Comparison of ENCODE assay signal across 7 cellular contexts in genomic region chr11:33687733-33688479, GRCh38. TPM values are rescaled to one million over a fixed set of nuclear protein-coding genes. Genes with fewer than 3 reads are reported as not detected.
DNase-seq lines count a peak whose midpoint lies in the region; ATAC-seq, FAIRE-seq and TF ChIP-seq lines count a peak whose summit lies in the region.

No MANE protein-coding gene starts in this region.

- H3K27ac ChIP-seq in DND-41 (ENCODE audit: low read length), result no peak overlapping the region
- H3K27ac ChIP-seq in K562 (ENCODE audit: extremely low read depth, low read depth, low read length), result no peak overlapping the region

- intact Hi-C loops in K562 (cut with micrococcal nuclease), result loop anchor here (1.0 to 2.0 kb wide), 3 partner anchors 145 to 521 kb away; no protein-coding TSS in a partner anchor
- intact Hi-C loops in activated T-helper 1 cell treated with anti-CD3 and anti-CD28 coated beads, Interleukin-12 subunit alpha, Interleukin-12 subunit beta, Interleukin-2, Interleukin-4 antibody, amounts not matched to agents 30 ng/mL and 10 ng/mL and 1 ng/mL, durations not matched to agents 14 hours and 24 hours and 36 hours (cut with micrococcal nuclease), result loop anchor here (1.0 kb wide), 1 partner anchor 326 kb away; no protein-coding TSS in a partner anchor

- peaks cover 4% of the 10 kb centered on the region for H3K9me3 Mint-ChIP-seq in activated T-helper 1 cell treated with anti-CD3 and anti-CD28 coated beads, Interleukin-12 subunit alpha, Interleukin-12 subunit beta, Interleukin-2, Interleukin-4 antibody, amounts not matched to agents 30 ng/mL and 10 ng/mL and 1 ng/mL, durations not matched to agents 14 hours and 24 hours and 36 hours

- in situ Hi-C loops in K562 (cut with MboI), result loop anchor here (5.0 kb wide), 2 partner anchors 146 to 326 kb away; no protein-coding TSS in a partner anchor

- H3K4me1 ChIP-seq in DND-41 (ENCODE audit: insufficient read depth, low read length) (no peaks in the 10 kb centered on the region), K562 (replicated peaks in 1 of 2; ENCODE audit: control insufficient read depth in 2 of 2, insufficient read depth in 2 of 2, low read length in 2 of 2) (peaks cover 5 to 10% of the 10 kb centered on the region in 2 experiments; a peak in 4 of 5 replicates)

- no peaks in the 10 kb centered on the region for H3K36me3 ChIP-seq in DND-41 (ENCODE audit: insufficient read depth, low read length)
- no peaks in the 10 kb centered on the region for H3K36me3 ChIP-seq in K562 (ENCODE audit: control insufficient read depth, insufficient read depth, low read length)

- no TSS peak for BruUV-seq in K562 (replicated peaks; lab: Mats Ljungman, UMichigan)

- H3K9me1 ChIP-seq in K562 (ENCODE audit: control insufficient read depth, insufficient read depth, low read length), result no peaks in the 10 kb centered on the region

- H3K9me3 ChIP-seq in DND-41 (ENCODE audit: insufficient read depth, low read length, severe bottlenecking), result no peaks in the 10 kb centered on the region
- H3K9me3 ChIP-seq in K562 (replicated peaks; ENCODE audit: control insufficient read depth, insufficient read depth, low read depth, low read length), result no peaks in the 10 kb centered on the region

- FAIRE-seq in K562 (lab: Jason Lieb, UNC), result peak; percentile 94

- POLR2A ChIA-PET in HEK293T (lab: Yijun Ruan, JAX) (no interaction called here), K562 (lab: Yijun Ruan, JAX) (interaction anchor here (0.6 kb wide), 1 partner anchor 297 kb away, joined by 3 read pairs; no protein-coding TSS in a partner anchor)

- TF ChIP-seq POLR2A in K562 (conservative IDR thresholded peaks at IDR 0.05), result no peak

- no peak for TF ChIP-seq EP300 in K562 (IDR thresholded peaks at IDR 0.05; ENCODE audit: low read length)

- H4K20me1 ChIP-seq in DND-41 (ENCODE audit: insufficient read depth, low read length), result no peaks in the 10 kb centered on the region
- H4K20me1 ChIP-seq in K562 (replicated peaks; ENCODE audit: control insufficient read depth, insufficient read depth, low read length), result no peaks in the 10 kb centered on the region

- peak; percentile 70 to 94 for TF ChIP-seq RAD21 in K562 (CRISPR knock-in tag; conservative IDR thresholded peaks at IDR 0.05 in 1 of 2, IDR thresholded peaks at IDR 0.05 in 1 of 2)

- ATAC-seq in DND-41 (ENCODE audit: insufficient read depth, low read depth), result peak; percentile 44; the same call in 1 of the 3 replicates
- ATAC-seq in K562, result peak; percentile 80
- ATAC-seq in GM21447 (IDR thresholded peaks at IDR 0.05; ENCODE audit: unreplicated experiment), result no peak

- peaks cover 1% of the 10 kb centered on the region for H3K27me3 ChIP-seq in DND-41 (ENCODE audit: insufficient read depth, low read length, poor library complexity)
- peaks cover 3 to 18% of the 10 kb centered on the region in 2 experiments; a peak in 4 of 5 replicates for H3K27me3 ChIP-seq in K562 (ENCODE audit: control insufficient read depth in 2 of 2, insufficient read depth in 2 of 2, low read length in 2 of 2)

- H3K4me1 Mint-ChIP-seq in activated T-helper 1 cell treated with anti-CD3 and anti-CD28 coated beads, Interleukin-12 subunit alpha, Interleukin-12 subunit beta, Interleukin-2, Interleukin-4 antibody, amounts not matched to agents 30 ng/mL and 10 ng/mL and 1 ng/mL, durations not matched to agents 14 hours and 24 hours and 36 hours (ENCODE audit: low read depth), result no peaks in the 10 kb centered on the region

- H3K9ac ChIP-seq in DND-41 (ENCODE audit: low read depth, low read length) (no peak overlapping the region), K562 (ENCODE audit: insufficient read depth in 1 of 2, low read depth in 2 of 2, low read length in 2 of 2) (no peak overlapping the region)

- H3K27me3 Mint-ChIP-seq in activated T-helper 1 cell treated with anti-CD3 and anti-CD28 coated beads, Interleukin-12 subunit alpha, Interleukin-12 subunit beta, Interleukin-2, Interleukin-4 antibody, amounts not matched to agents 30 ng/mL and 10 ng/mL and 1 ng/mL, durations not matched to agents 14 hours and 24 hours and 36 hours (ENCODE audit: insufficient read depth), result peaks cover 9% of the 10 kb centered on the region

- DNase-seq in DND-41 (peak; percentile 36), HEK293T (ENCODE audit: extremely low spot score) (peak; percentile 68), NCI-H2227 treated with DMSO at 0.1 percent for 48 hours (lab: John Stamatoyannopoulos, UW) (peak; percentile 67), K562 (ENCODE audit: extremely low read depth in 1 of 4, low spot score in 3 of 4) (peak; percentile 40 to 72 (median 59)), kidney tubule cell (ENCODE audit: low spot score) (peak; percentile 68)
- no peak for DNase-seq in activated T-helper 1 cell treated with anti-CD3 and anti-CD28 coated beads, Interleukin-12 subunit alpha, Interleukin-12 subunit beta, Interleukin-2, Interleukin-4 antibody, amounts not matched to agents 30 ng/mL and 10 ng/mL and 1 ng/mL, durations not matched to agents 14 hours and 24 hours and 36 hours (ENCODE audit: low spot score)

- TF ChIP-seq CTCF in DND-41 (IDR thresholded peaks at IDR 0.05; ENCODE audit: borderline replicate concordance, extremely low read depth, low read length, poor library complexity, severe bottlenecking) (peak; percentile 72), K562 (IDR thresholded peaks at IDR 0.05 in 2 of 3, conservative IDR thresholded peaks at IDR 0.05 in 1 of 3; ENCODE audit: insufficient read depth in 2 of 3, low read depth in 1 of 3, low read length in 3 of 3) (peak; percentile 77 to 89 (median 79))

- no peak overlapping the region for H3K4me3 Mint-ChIP-seq in activated T-helper 1 cell treated with anti-CD3 and anti-CD28 coated beads, Interleukin-12 subunit alpha, Interleukin-12 subunit beta, Interleukin-2, Interleukin-4 antibody, amounts not matched to agents 30 ng/mL and 10 ng/mL and 1 ng/mL, durations not matched to agents 14 hours and 24 hours and 36 hours

- no peak overlapping the region for H3K4me2 ChIP-seq in DND-41 (ENCODE audit: insufficient read depth, low read length)
- H3K4me2 ChIP-seq in K562 (ENCODE audit: insufficient read depth, low read length), result no peak overlapping the region

- no peak overlapping the region for H3K4me3 ChIP-seq in DND-41 (ENCODE audit: low read depth in 1 of 2, low read length in 2 of 2)
- H3K4me3 ChIP-seq in K562, result no peak overlapping the region

- H2AFZ ChIP-seq in DND-41 (ENCODE audit: low read depth, low read length) (no peak overlapping the region), K562 (ENCODE audit: low read depth, low read length) (no peak overlapping the region)

- H3K27ac Mint-ChIP-seq in activated T-helper 1 cell treated with anti-CD3 and anti-CD28 coated beads, Interleukin-12 subunit alpha, Interleukin-12 subunit beta, Interleukin-2, Interleukin-4 antibody, amounts not matched to agents 30 ng/mL and 10 ng/mL and 1 ng/mL, durations not matched to agents 14 hours and 24 hours and 36 hours, result no peak overlapping the region

- no peaks in the 10 kb centered on the region for H3K36me3 Mint-ChIP-seq in activated T-helper 1 cell treated with anti-CD3 and anti-CD28 coated beads, Interleukin-12 subunit alpha, Interleukin-12 subunit beta, Interleukin-2, Interleukin-4 antibody, amounts not matched to agents 30 ng/mL and 10 ng/mL and 1 ng/mL, durations not matched to agents 14 hours and 24 hours and 36 hours (ENCODE audit: low read depth)

- whole genome bisulfite sequencing in K562 (ENCODE audit: insufficient coverage, low coverage, missing lambda C conversion rate), result 37% methylated on average over 2 of the region's 2 CpGs

- no peaks in the 10 kb centered on the region for H3K79me2 ChIP-seq in DND-41 (ENCODE audit: insufficient read depth, low read length)
- no peaks in the 10 kb centered on the region for H3K79me2 ChIP-seq in K562 (ENCODE audit: control insufficient read depth, insufficient read depth, low read length)

- CTCF ChIA-PET in HEK293T (lab: Yijun Ruan, JAX), result interaction anchor here (0.8 to 1.2 kb wide), 2 partner anchors 325 to 328 kb away, joined by 3 read pairs; no protein-coding TSS in a partner anchor
- CTCF ChIA-PET in K562 (lab: Yijun Ruan, JAX; ENCODE audit: low intra/inter-chr PET ratio), result interaction anchor here (0.8 to 1.7 kb wide), 6 partner anchors 324 to 1486 kb away, joined by 3 to 12 read pairs (median 5); no protein-coding TSS in a partner anchor

RNA-seq across cellular contexts. Expression of gene C11orf91, which starts 12.7 kb away (rescaled TPM):
- not detected in 2 replicates for total RNA-seq in K562 (2011; cell fraction: chromatin; rRNA removed; ENCODE audit: low replicate concordance)
- not detected in 2 replicates for total RNA-seq in K562 (2011; cell fraction: nucleolus; rRNA removed)
- not detected in 2 replicates for total RNA-seq in K562 (2011; cell fraction: nucleoplasm; rRNA removed)
- total RNA-seq in K562 (2014; rRNA removed) (not detected in 2 replicates), K562 (2014; rRNA removed; fragmentation: Illumina TruSeq; extraction: Trizol) (not detected in 2 replicates), K562 (2015; rRNA removed; fragmentation: Illumina TruSeq; extraction: Trizol) (not detected in 2 replicates), K562 (2021) (not detected in 2 replicates)
- polyA plus RNA-seq in K562 (2011; rRNA removed) (not detected in 2 replicates), K562 (2014; fragmentation: Illumina TruSeq; extraction: Trizol) (not detected in 2 replicates), K562 (2014; fragmentation: Nextera tagmentation; extraction: Ambion mirVana) (not detected), K562 (2014; rRNA removed) (not detected in 2 replicates)
- polyA plus RNA-seq in K562 (2011; cell fraction: cytosol; rRNA removed), result not detected in 2 replicates
- polyA plus RNA-seq in K562 (2011; cell fraction: nucleus; rRNA removed), result not detected in 2 replicates
- not detected in 2 replicates for polyA plus RNA-seq in K562 (2012)
- polyA minus RNA-seq in K562 (2011; rRNA and poly(A)+ RNA removed), result not detected in 2 replicates
- not detected in 2 replicates for polyA minus RNA-seq in K562 (2011; cell fraction: cytosol; rRNA and poly(A)+ RNA removed)
- polyA minus RNA-seq in K562 (2011; cell fraction: nucleus; rRNA and poly(A)+ RNA removed), result not detected in 2 replicates
- 0.23 TPM in 1 of 2 replicates, not detected in the other for total RNA-seq in activated T-helper 1 cell treated with anti-CD3 and anti-CD28 coated beads, Interleukin-12 subunit alpha, Interleukin-12 subunit beta, Interleukin-2, Interleukin-4 antibody, amounts not matched to agents 30 ng/mL and 10 ng/mL and 1 ng/mL, durations not matched to agents 14 hours and 24 hours and 36 hours

RNA-seq across cellular contexts. Expression of gene CD59, which starts 48.3 kb away (rescaled TPM):
- total RNA-seq in K562 (2011; cell fraction: chromatin; rRNA removed; ENCODE audit: low replicate concordance), result 143 and 169 TPM in 2 replicates
- total RNA-seq in K562 (2011; cell fraction: nucleolus; rRNA removed), result 151 TPM in 2 replicates
- 143 and 167 TPM in 2 replicates for total RNA-seq in K562 (2011; cell fraction: nucleoplasm; rRNA removed)
- 38.1 and 59.9 TPM in 2 replicates for total RNA-seq in K562 (2014; rRNA removed)
- total RNA-seq in K562 (2014; rRNA removed; fragmentation: Illumina TruSeq; extraction: Trizol), result 155 and 191 TPM in 2 replicates
- 95.2 and 104 TPM in 2 replicates for total RNA-seq in K562 (2015; rRNA removed; fragmentation: Illumina TruSeq; extraction: Trizol)
- total RNA-seq in K562 (2021), result 171 and 173 TPM in 2 replicates
- polyA plus RNA-seq in K562 (2011; rRNA removed), result 235 and 338 TPM in 2 replicates
- polyA plus RNA-seq in K562 (2011; cell fraction: cytosol; rRNA removed), result 175 and 195 TPM in 2 replicates
- 82.1 and 94.2 TPM in 2 replicates for polyA plus RNA-seq in K562 (2011; cell fraction: nucleus; rRNA removed)
- 117 and 172 TPM in 2 replicates for polyA plus RNA-seq in K562 (2012)
- polyA plus RNA-seq in K562 (2014; fragmentation: Illumina TruSeq; extraction: Trizol), result 218 and 230 TPM in 2 replicates
- polyA plus RNA-seq in K562 (2014; fragmentation: Nextera tagmentation; extraction: Ambion mirVana), result 100 to 1,000 TPM; 283 to 287 TPM
- 125 and 146 TPM in 2 replicates for polyA plus RNA-seq in K562 (2014; rRNA removed)
- 172 and 217 TPM in 2 replicates for polyA minus RNA-seq in K562 (2011; rRNA and poly(A)+ RNA removed)
- polyA minus RNA-seq in K562 (2011; cell fraction: cytosol; rRNA and poly(A)+ RNA removed), result 39.2 and 67.7 TPM in 2 replicates
- polyA minus RNA-seq in K562 (2011; cell fraction: nucleus; rRNA and poly(A)+ RNA removed), result 23.2 and 27.7 TPM in 2 replicates
- total RNA-seq in activated T-helper 1 cell treated with anti-CD3 and anti-CD28 coated beads, Interleukin-12 subunit alpha, Interleukin-12 subunit beta, Interleukin-2, Interleukin-4 antibody, amounts not matched to agents 30 ng/mL and 10 ng/mL and 1 ng/mL, durations not matched to agents 14 hours and 24 hours and 36 hours, result 140 and 143 TPM in 2 replicates
